16 cellular contexts compared by ENCODE assay signal in genomic region chr6:14747881-14748520, GRCh38.
DNase-seq lines count a peak whose midpoint lies in the region; ATAC-seq and TF ChIP-seq lines count a peak whose summit lies in the region.
"Had no signal": no experiment of that assay in that cellular context is flagged by ENCODE, and none has a peak within 500 bp of the region (broad histone marks: within the 10 kb centered on the region; RNA-seq: fewer than 3 reads in every experiment).

No MANE protein-coding gene starts in this region.

- H3K4me1 Mint-ChIP-seq in activated naive CD4-positive, alpha-beta T cell treated with anti-CD3 and anti-CD28 coated beads, Interleukin-2, amount 50 U/mL, for 24 hours, result peaks cover 51% of the 10 kb centered on the region
- H3K4me1 Mint-ChIP-seq in endodermal cell, result peaks cover 3% of the 10 kb centered on the region

- peaks cover 7% of the 10 kb centered on the region for H3K36me3 Mint-ChIP-seq in activated naive CD4-positive, alpha-beta T cell treated with anti-CD3 and anti-CD28 coated beads, Interleukin-2, amount 50 U/mL, for 24 hours
- no peaks in the 10 kb centered on the region for H3K36me3 Mint-ChIP-seq in endodermal cell (ENCODE audit: low read depth)

- TF ChIP-seq CTCF in endodermal cell (conservative IDR thresholded peaks at IDR 0.05), result no peak

- no peaks in the 10 kb centered on the region for H3K4me1 ChIP-seq in endodermal cell (ENCODE audit: control insufficient read depth, insufficient read depth, low read length)

- peaks cover 20% of the 10 kb centered on the region for H3K9me3 Mint-ChIP-seq in activated naive CD4-positive, alpha-beta T cell treated with anti-CD3 and anti-CD28 coated beads, Interleukin-2, amount 50 U/mL, for 24 hours
- H3K9me3 Mint-ChIP-seq in endodermal cell, result peaks cover 3% of the 10 kb centered on the region
- H3K9me3 Mint-ChIP-seq: dendritic cell treated with granulocyte-macrophage colony-stimulating factor and Interleukin-4, amounts not matched to agents 40 ng/mL and 50 ng/mL, for 4 days had no signal

- H3K9me3 ChIP-seq in endodermal cell (ENCODE audit: control insufficient read depth, low read length), result no peaks in the 10 kb centered on the region

- H3K36me3 ChIP-seq in endodermal cell (ENCODE audit: control insufficient read depth, insufficient read depth, low read length), result no peaks in the 10 kb centered on the region
- H3K36me3 ChIP-seq: BLaER1 treated with 17β-estradiol and CSF1 and Interleukin-3, amounts not matched to agents 10 nM and 100 nM; MG63 had no signal

- no peak for DNase-seq in activated naive CD4-positive, alpha-beta T cell (lab: John Stamatoyannopoulos, UW)
- DNase-seq in RPMI7951 (ENCODE audit: low read depth), result peak; percentile 38
- peak; percentile 2 for DNase-seq in endodermal cell
- DNase-seq in stimulated activated naive CD8-positive, alpha-beta T cell treated with anti-CD3 and anti-CD28 coated beads, Interleukin-15, Interleukin-2, amounts not matched to agents 100 U/mL and 50 U/mL, for 24 hours, result peak; percentile 61
- DNase-seq in kidney tubule cell (ENCODE audit: low spot score), result no peak
- DNase-seq: foreskin melanocyte; MG63; midbrain; NK-92 treated with Interleukin-12 subunit alpha and Interleukin-12 subunit beta, amount 100 ng/mL, for 24 hours; posterior cingulate gyrus; stimulated activated naive B cell treated with anti-CD40 and anti-IgM and Interleukin-4, amounts not matched to agents 10 μg/mL and 1 μg/mL and 100 μg/mL, for 72 hours had no signal

- no peak overlapping the region for H3K9ac ChIP-seq in endodermal cell (ENCODE audit: extremely low read depth, low read length, poor library complexity, severe bottlenecking)
- H3K9ac ChIP-seq: BLaER1 treated with 17β-estradiol and CSF1 and Interleukin-3, amounts not matched to agents 10 nM and 100 nM had no signal

- WGBS in endodermal cell (ENCODE audit: insufficient coverage in 1 of 2, insufficient read length in 1 of 2), 2 experiments, result 80 to 86% methylated on average over 3 of the region's 3 CpGs

- no peak overlapping the region for H3K27ac ChIP-seq in endodermal cell (ENCODE audit: low read depth, low read length)
- H3K27ac ChIP-seq: BLaER1 treated with 17β-estradiol and CSF1 and Interleukin-3, amounts not matched to agents 10 nM and 100 nM had no signal

- peak; percentile 32 for ATAC-seq in stimulated activated naive CD8-positive, alpha-beta T cell treated with anti-CD3 and anti-CD28 coated beads, Interleukin-15, Interleukin-2, amounts not matched to agents 100 U/mL and 50 U/mL, for 24 hours
- ATAC-seq in HG03025 (IDR thresholded peaks at IDR 0.05; ENCODE audit: low FRiP score, unreplicated experiment), result no peak
- ATAC-seq in HG03108 (IDR thresholded peaks at IDR 0.05; ENCODE audit: unreplicated experiment), result no peak
- ATAC-seq: stimulated activated naive B cell treated with anti-CD40 and anti-IgM and Interleukin-4, amounts not matched to agents 10 μg/mL and 1 μg/mL and 100 μg/mL, for 72 hours had no signal

- H3K27me3 Mint-ChIP-seq in activated naive CD4-positive, alpha-beta T cell treated with anti-CD3 and anti-CD28 coated beads, Interleukin-2, amount 50 U/mL, for 24 hours, result no peaks in the 10 kb centered on the region
- no peaks in the 10 kb centered on the region for H3K27me3 Mint-ChIP-seq in endodermal cell (ENCODE audit: insufficient read depth)
- H3K27me3 Mint-ChIP-seq: dendritic cell treated with granulocyte-macrophage colony-stimulating factor and Interleukin-4, amounts not matched to agents 40 ng/mL and 50 ng/mL, for 4 days; stimulated activated naive B cell treated with anti-CD40 and anti-IgM and Interleukin-4, amounts not matched to agents 10 μg/mL and 1 μg/mL and 100 μg/mL, for 72 hours had no signal

- H3K27ac Mint-ChIP-seq in activated naive CD4-positive, alpha-beta T cell treated with anti-CD3 and anti-CD28 coated beads, Interleukin-2, amount 50 U/mL, for 24 hours, result peak overlapping the region; percentile 52
- H3K27ac Mint-ChIP-seq in endodermal cell, result no peak overlapping the region
- H3K27ac Mint-ChIP-seq: dendritic cell treated with granulocyte-macrophage colony-stimulating factor and Interleukin-4, amounts not matched to agents 40 ng/mL and 50 ng/mL, for 4 days; stimulated activated naive B cell treated with anti-CD40 and anti-IgM and Interleukin-4, amounts not matched to agents 10 μg/mL and 1 μg/mL and 100 μg/mL, for 72 hours had no signal

- H3K27me3 ChIP-seq in endodermal cell (ENCODE audit: control insufficient read depth, insufficient read depth, low read length, poor library complexity, severe bottlenecking), result no peaks in the 10 kb centered on the region
- H3K27me3 ChIP-seq: BLaER1 treated with 17β-estradiol and CSF1 and Interleukin-3, amounts not matched to agents 10 nM and 100 nM; MG63 had no signal

- no peak overlapping the region for H3K4me3 ChIP-seq in endodermal cell (ENCODE audit: low read length)
- H3K4me3 ChIP-seq: BLaER1 treated with 17β-estradiol and CSF1 and Interleukin-3, amounts not matched to agents 10 nM and 100 nM; MG63 had no signal

- H3K4me3 Mint-ChIP-seq in activated naive CD4-positive, alpha-beta T cell treated with anti-CD3 and anti-CD28 coated beads, Interleukin-2, amount 50 U/mL, for 24 hours, result peak overlapping the region; percentile 19
- no peak overlapping the region for H3K4me3 Mint-ChIP-seq in endodermal cell
- H3K4me3 Mint-ChIP-seq: dendritic cell treated with granulocyte-macrophage colony-stimulating factor and Interleukin-4, amounts not matched to agents 40 ng/mL and 50 ng/mL, for 4 days; stimulated activated naive B cell treated with anti-CD40 and anti-IgM and Interleukin-4, amounts not matched to agents 10 μg/mL and 1 μg/mL and 100 μg/mL, for 72 hours had no signal

Comparison
In these comparisons a context has a peak if more than half of its experiments do, and no peak if none do; other contexts are left out.
1. DNase-seq: peak in RPMI7951 (single experiment), endodermal cell (single experiment) and stimulated activated naive CD8-positive, alpha-beta T cell treated with anti-CD3 and anti-CD28 coated beads, Interleukin-15, Interleukin-2, amounts not matched to agents 100 U/mL and 50 U/mL, for 24 hours (single experiment); none in activated naive CD4-positive, alpha-beta T cell (0 of 4) and kidney tubule cell (single experiment).